8 cellular contexts compared by ENCODE assay signal in the genomic region with DNA sequence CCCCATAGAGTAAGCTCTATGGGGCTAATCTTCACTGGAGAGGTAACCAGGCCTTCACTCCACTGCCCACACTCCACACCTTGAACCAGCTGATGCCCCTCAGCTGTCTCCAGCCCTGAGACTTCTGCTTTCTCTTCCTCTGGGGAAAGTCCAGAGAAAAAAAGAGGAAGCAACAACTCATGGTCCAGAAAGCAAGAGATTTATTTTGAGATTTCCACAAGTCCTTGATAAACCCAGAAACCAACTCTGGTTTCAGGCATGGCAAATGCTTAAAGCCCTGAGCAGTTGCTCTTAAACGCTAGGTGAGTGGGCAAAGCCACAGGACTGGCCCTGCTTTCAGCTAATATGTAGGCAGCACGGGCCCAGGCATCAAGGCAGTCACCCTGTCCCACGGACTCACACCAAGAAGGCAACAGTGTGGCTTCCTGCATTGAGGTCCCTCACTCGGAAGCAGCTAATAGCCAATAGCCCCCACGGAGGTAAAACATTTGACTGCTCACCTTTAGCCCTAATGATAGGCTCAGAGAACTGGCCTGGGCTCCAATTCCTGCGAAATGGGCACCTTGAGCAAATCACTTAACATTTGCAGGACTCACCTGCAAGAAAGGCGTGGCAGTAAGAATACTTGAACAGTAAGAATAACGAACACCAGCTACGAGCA. TPM values are rescaled to one million over a fixed set of nuclear protein-coding genes. Genes with fewer than 3 reads are reported as not detected.
DNase-seq lines count a peak whose midpoint lies in the region; ATAC-seq and TF ChIP-seq lines count a peak whose summit lies in the region.

No MANE protein-coding gene starts in this region.

- peak in 1 of 2 donors; percentile 29 for TF ChIP-seq POLR2A in adrenal gland (IDR thresholded peaks at IDR 0.05)
- no peak for TF ChIP-seq POLR2A in heart left ventricle (IDR thresholded peaks at IDR 0.05)

- H3K27me3 ChIP-seq in adrenal gland (no peaks in the 10 kb centered on the region), heart left ventricle (no peaks in the 10 kb centered on the region)

- no peak for TF ChIP-seq CTCF in GM10248 (IDR thresholded peaks at IDR 0.05; ENCODE audit: control extremely low read depth, extremely low read depth, low read depth, missing control alignments)
- TF ChIP-seq CTCF in adrenal gland (IDR thresholded peaks at IDR 0.05): no peak
- no peak for TF ChIP-seq CTCF in heart left ventricle (IDR thresholded peaks at IDR 0.05)

- 72 to 86% (median 79%) methylated on average over 6 to 9 of the region's 9 CpGs for WGBS in adrenal gland, 4 donors
- WGBS in heart left ventricle, 4 donors: 91 to 94% (median 94%) methylated on average over 7 to 9 of the region's 9 CpGs

- H3K9me3 ChIP-seq in adrenal gland (replicated peaks in 1 of 3): no peaks in the 10 kb centered on the region
- no peaks in the 10 kb centered on the region for H3K9me3 ChIP-seq in heart left ventricle

- peak overlapping the region; percentile 5 to 81 (median 66) for H3K27ac ChIP-seq in adrenal gland
- H3K27ac ChIP-seq in heart left ventricle: peak overlapping the region in 1 of 12 donors; percentile 86

- CTCF ChIA-PET in GM10248 (lab: Yijun Ruan, JAX): interaction anchor here (1.1 to 27.1 kb wide), 10 partner anchors 9 to 104 kb away, joined by 3 to 374 read pairs (median 6); a partner anchor contains a TSS

- DNase-seq in GM10248 (ENCODE audit: extremely low spot score): peak; percentile 72
- DNase-seq in adrenal gland: no peak
- DNase-seq in heart left ventricle: no peak
- DNase-seq in Right ventricle myocardium superior: no peak
- DNase-seq in DMS79 treated with DMSO at 0.1 percent for 48 hours (lab: John Stamatoyannopoulos, UW): no peak
- DNase-seq in NCI-H2029 (lab: John Stamatoyannopoulos, UW): no peak

- intact Hi-C loops in adrenal gland (cut with DNase I): no loop called here
- intact Hi-C loops in heart left ventricle (cut with DNase I): no loop called here
- intact Hi-C loops in Right ventricle myocardium superior (cut with DNase I): no loop called here

- POLR2A ChIA-PET in GM10248 (lab: Yijun Ruan, JAX): interaction anchor here (0.9 to 1.8 kb wide), 5 partner anchors 8 to 71 kb away, joined by 3 to 11 read pairs (median 3); no protein-coding TSS in a partner anchor

- H3K4me1 ChIP-seq in adrenal gland (replicated peaks in 1 of 2) (peaks cover 42 to 74% of the 10 kb centered on the region in 2 donors), heart left ventricle (peaks cover 0 to 47% (median 18%) of the 10 kb centered on the region in 12 donors)

- no peak overlapping the region for H3K4me3 ChIP-seq in adrenal gland
- H3K4me3 ChIP-seq in heart left ventricle: peak overlapping the region in 1 of 12 donors; percentile 5

- ATAC-seq in GM21360 (IDR thresholded peaks at IDR 0.05; ENCODE audit: unreplicated experiment) (peak; percentile 46), HG03439 (IDR thresholded peaks at IDR 0.05; ENCODE audit: unreplicated experiment) (peak; percentile 24), heart left ventricle (no peak), Right ventricle myocardium superior (ENCODE audit: poor library complexity) (no peak)

- peaks cover 0 to 22% of the 10 kb centered on the region in 2 donors for H3K36me3 ChIP-seq in adrenal gland (replicated peaks in 1 of 2)
- H3K36me3 ChIP-seq in heart left ventricle: peaks cover 0 to 41% (median 15%) of the 10 kb centered on the region in 9 donors

RNA-seq across cellular contexts. Expression of a gene that starts 4.3 kb away (rescaled TPM):
- total RNA-seq in adrenal gland (1,000 to 10,000 TPM in 3 of 8 donors, 100 to 1,000 TPM in 5; 137 to 1,306 (median 828) TPM), heart left ventricle (10 to 100 TPM in 6 of 9 donors, 1 to 10 TPM in 3; 6.7 to 23.9 (median 11.9) TPM), Right ventricle myocardium superior (14.2 TPM)
- polyA plus RNA-seq in adrenal gland (100 to 1,000 TPM; 108 to 299 (median 284) TPM), heart left ventricle (10 to 100 TPM in 1 of 2 donors, 1 to 10 TPM in 1; 7.6 to 12.3 TPM)

RNA-seq across cellular contexts. Expression of a gene that starts 4.8 kb away (rescaled TPM):
- total RNA-seq in adrenal gland: 100 to 1,000 TPM in 5 of 8 donors, 10 to 100 TPM in 3; 79.4 to 183 (median 134) TPM
- polyA plus RNA-seq in adrenal gland: 100 to 1,000 TPM; 244 to 276 (median 259) TPM
- total RNA-seq in heart left ventricle: 10 to 100 TPM; 15.7 to 27.0 (median 19.0) TPM
- polyA plus RNA-seq in heart left ventricle: 10 to 100 TPM; 19.5 to 29.3 TPM
- total RNA-seq in Right ventricle myocardium superior: 17.7 TPM

RNA-seq across cellular contexts. Expression of a gene that starts 24.3 kb away (rescaled TPM):
- total RNA-seq in adrenal gland: 100 to 1,000 TPM; 144 to 603 (median 273) TPM
- 100 to 1,000 TPM; 135 to 294 (median 198) TPM for polyA plus RNA-seq in adrenal gland
- 10 to 100 TPM in 8 of 9 donors, 1 to 10 TPM in 1; 10.0 to 31.2 (median 16.8) TPM for total RNA-seq in heart left ventricle
- polyA plus RNA-seq in heart left ventricle: 10 to 100 TPM; 10.7 to 16.2 TPM
- 12.9 TPM for total RNA-seq in Right ventricle myocardium superior

RNA-seq across cellular contexts. Expression of a gene that starts 24.5 kb away (rescaled TPM):
- total RNA-seq in adrenal gland (100 to 1,000 TPM; 405 to 885 (median 674) TPM), heart left ventricle (100 to 1,000 TPM; 121 to 156 (median 130) TPM), Right ventricle myocardium superior (111 TPM)
- polyA plus RNA-seq in adrenal gland (100 to 1,000 TPM; 165 to 374 (median 308) TPM), heart left ventricle (100 to 1,000 TPM in 1 of 2 donors, 10 to 100 TPM in 1; 78.8 to 158 TPM)

RNA-seq across cellular contexts. Expression of a gene that starts 35.0 kb away (rescaled TPM):
- total RNA-seq in adrenal gland (10 to 100 TPM in 7 of 8 donors, 1 to 10 TPM in 1; 7.1 to 28.8 (median 13.4) TPM), heart left ventricle (1 to 10 TPM; 2.8 to 9.3 (median 4.8) TPM), Right ventricle myocardium superior (3.7 TPM)
- polyA plus RNA-seq in adrenal gland (10 to 100 TPM; 16.2 to 23.8 (median 21.3) TPM), heart left ventricle (1 to 10 TPM; 4.5 to 7.1 TPM)

Comparison
In these comparisons a context has a peak if more than half of its experiments do, and no peak if none do; other contexts are left out.
1. ATAC-seq: peak in GM21360 (single experiment) and HG03439 (single experiment); none in heart left ventricle (0 of 4) and Right ventricle myocardium superior (single experiment).
2. RNA of a gene that starts 24.3 kb away (total RNA-seq): 144 to 603 TPM in adrenal gland; 10.0 to 31.2 TPM in heart left ventricle and 12.9 TPM in Right ventricle myocardium superior (single experiment); every median in the first group is over 4 times any median in the second.